Comparison of ENCODE assay signal across 1 cellular context in genomic region chr17:10041916-10042588, GRCh38.
TF ChIP-seq lines count a peak whose summit lies in the region.

No MANE protein-coding gene starts in this region.

TF ChIP-seq in GM12878, 131 proteins besides CTCF, POLR2A, EP300 and RAD21 (continued from another document and continues in another):
- TF ChIP-seq TCF7 (IDR thresholded peaks at IDR 0.05; ENCODE audit: borderline replicate concordance), result no peak
- no peak for TF ChIP-seq KAT2A (conservative IDR thresholded peaks at IDR 0.05; ENCODE audit: control insufficient read depth, low read depth, low read length)
- no peak for TF ChIP-seq TAF1 (IDR thresholded peaks at IDR 0.05; ENCODE audit: borderline replicate concordance, low read depth, low read length)
- TF ChIP-seq ASH2L (IDR thresholded peaks at IDR 0.05; ENCODE audit: borderline replicate concordance, low read depth), result no peak
- peak; percentile 69 for TF ChIP-seq IKZF1 (conservative IDR thresholded peaks at IDR 0.05)
- TF ChIP-seq ETV6 (conservative IDR thresholded peaks at IDR 0.05 in 1 of 2, IDR thresholded peaks at IDR 0.05 in 1 of 2; ENCODE audit: borderline replicate concordance in 1 of 2, low read depth in 1 of 2), result no peak
- TF ChIP-seq, protein P1, sequence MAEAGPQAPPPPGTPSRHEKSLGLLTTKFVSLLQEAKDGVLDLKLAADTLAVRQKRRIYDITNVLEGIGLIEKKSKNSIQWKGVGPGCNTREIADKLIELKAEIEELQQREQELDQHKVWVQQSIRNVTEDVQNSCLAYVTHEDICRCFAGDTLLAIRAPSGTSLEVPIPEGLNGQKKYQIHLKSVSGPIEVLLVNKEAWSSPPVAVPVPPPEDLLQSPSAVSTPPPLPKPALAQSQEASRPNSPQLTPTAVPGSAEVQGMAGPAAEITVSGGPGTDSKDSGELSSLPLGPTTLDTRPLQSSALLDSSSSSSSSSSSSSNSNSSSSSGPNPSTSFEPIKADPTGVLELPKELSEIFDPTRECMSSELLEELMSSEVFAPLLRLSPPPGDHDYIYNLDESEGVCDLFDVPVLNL (IDR thresholded peaks at IDR 0.05; ENCODE audit: low read depth, low read length), result no peak
- TF ChIP-seq SMC3 (IDR thresholded peaks at IDR 0.05; ENCODE audit: borderline replicate concordance, low read length), result no peak
- TF ChIP-seq RELA (IDR thresholded peaks at IDR 0.05; ENCODE audit: borderline replicate concordance, partially characterized antibody), result no peak
- TF ChIP-seq, protein P2, sequence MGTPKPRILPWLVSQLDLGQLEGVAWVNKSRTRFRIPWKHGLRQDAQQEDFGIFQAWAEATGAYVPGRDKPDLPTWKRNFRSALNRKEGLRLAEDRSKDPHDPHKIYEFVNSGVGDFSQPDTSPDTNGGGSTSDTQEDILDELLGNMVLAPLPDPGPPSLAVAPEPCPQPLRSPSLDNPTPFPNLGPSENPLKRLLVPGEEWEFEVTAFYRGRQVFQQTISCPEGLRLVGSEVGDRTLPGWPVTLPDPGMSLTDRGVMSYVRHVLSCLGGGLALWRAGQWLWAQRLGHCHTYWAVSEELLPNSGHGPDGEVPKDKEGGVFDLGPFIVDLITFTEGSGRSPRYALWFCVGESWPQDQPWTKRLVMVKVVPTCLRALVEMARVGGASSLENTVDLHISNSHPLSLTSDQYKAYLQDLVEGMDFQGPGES (IDR thresholded peaks at IDR 0.05), result no peak
- TF ChIP-seq SREBF2 (IDR thresholded peaks at IDR 0.05; ENCODE audit: low read length), result no peak
- peak; percentile 57; the same call in 1 of the 2 replicates for TF ChIP-seq DPF2 (IDR thresholded peaks at IDR 0.05)
- TF ChIP-seq RCOR1 (conservative IDR thresholded peaks at IDR 0.05; ENCODE audit: low read depth, low read length), result no peak
- TF ChIP-seq BACH1 (IDR thresholded peaks at IDR 0.05; ENCODE audit: borderline replicate concordance), result no peak
- no peak for TF ChIP-seq ZNF24 (IDR thresholded peaks at IDR 0.05)
- no peak for TF ChIP-seq PAX8 (IDR thresholded peaks at IDR 0.05)
- no peak for TF ChIP-seq ZNF274 (IDR thresholded peaks at IDR 0.05; ENCODE audit: insufficient read depth, insufficient read length)
- TF ChIP-seq RAD51 (IDR thresholded peaks at IDR 0.05), result no peak
- no peak for TF ChIP-seq KDM1A (IDR thresholded peaks at IDR 0.05; ENCODE audit: borderline replicate concordance)
- TF ChIP-seq TCF3 (IDR thresholded peaks at IDR 0.05; ENCODE audit: borderline replicate concordance, insufficient read depth, low read depth, low read length), result no peak
- TF ChIP-seq CREM (IDR thresholded peaks at IDR 0.05; ENCODE audit: low read depth), result peak; percentile 25; the same call in 1 of the 2 replicates
- no peak for TF ChIP-seq WRNIP1 (IDR thresholded peaks at IDR 0.05; ENCODE audit: borderline replicate concordance, low read depth, low read length)
- TF ChIP-seq MTA2 (IDR thresholded peaks at IDR 0.05; ENCODE audit: low read depth), result peak; percentile 85
- TF ChIP-seq EZH2 (IDR thresholded peaks at IDR 0.05; ENCODE audit: borderline replicate concordance, control insufficient read depth, low read depth, low read length), result no peak
- TF ChIP-seq CBX3 (IDR thresholded peaks at IDR 0.05; ENCODE audit: borderline replicate concordance, low read depth), result no peak
- no peak for TF ChIP-seq SUZ12 (IDR thresholded peaks at IDR 0.05; ENCODE audit: unreplicated experiment)
- TF ChIP-seq IRF4 (IDR thresholded peaks at IDR 0.05; ENCODE audit: low read depth, low read length), result no peak; the same call in 1 of the 2 replicates
- TF ChIP-seq, protein P3, sequence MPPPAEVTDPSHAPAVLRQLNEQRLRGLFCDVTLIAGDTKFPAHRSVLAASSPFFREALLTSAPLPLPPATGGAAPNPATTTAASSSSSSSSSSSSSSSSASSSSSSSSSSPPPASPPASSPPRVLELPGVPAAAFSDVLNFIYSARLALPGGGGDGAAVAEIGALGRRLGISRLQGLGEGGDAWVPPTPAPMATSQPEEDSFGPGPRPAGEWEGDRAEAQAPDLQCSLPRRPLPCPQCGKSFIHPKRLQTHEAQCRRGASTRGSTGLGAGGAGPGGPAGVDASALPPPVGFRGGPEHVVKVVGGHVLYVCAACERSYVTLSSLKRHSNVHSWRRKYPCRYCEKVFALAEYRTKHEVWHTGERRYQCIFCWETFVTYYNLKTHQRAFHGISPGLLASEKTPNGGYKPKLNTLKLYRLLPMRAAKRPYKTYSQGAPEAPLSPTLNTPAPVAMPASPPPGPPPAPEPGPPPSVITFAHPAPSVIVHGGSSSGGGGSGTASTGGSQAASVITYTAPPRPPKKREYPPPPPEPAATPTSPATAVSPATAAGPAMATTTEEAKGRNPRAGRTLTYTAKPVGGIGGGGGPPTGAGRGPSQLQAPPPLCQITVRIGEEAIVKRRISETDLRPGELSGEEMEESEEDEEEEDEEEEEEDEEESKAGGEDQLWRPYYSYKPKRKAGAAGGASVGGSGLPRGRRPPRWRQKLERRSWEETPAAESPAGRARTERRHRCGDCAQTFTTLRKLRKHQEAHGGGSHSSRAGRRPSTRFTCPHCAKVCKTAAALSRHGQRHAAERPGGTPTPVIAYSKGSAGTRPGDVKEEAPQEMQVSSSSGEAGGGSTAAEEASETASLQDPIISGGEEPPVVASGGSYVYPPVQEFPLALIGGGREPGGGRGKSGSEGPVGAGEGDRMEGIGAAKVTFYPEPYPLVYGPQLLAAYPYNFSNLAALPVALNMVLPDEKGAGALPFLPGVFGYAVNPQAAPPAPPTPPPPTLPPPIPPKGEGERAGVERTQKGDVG (CRISPR knock-in tag; IDR thresholded peaks at IDR 0.05), result no peak
- TF ChIP-seq SIX5 (IDR thresholded peaks at IDR 0.05; ENCODE audit: low read depth, low read length, severe bottlenecking), result no peak
- TF ChIP-seq, protein P4, sequence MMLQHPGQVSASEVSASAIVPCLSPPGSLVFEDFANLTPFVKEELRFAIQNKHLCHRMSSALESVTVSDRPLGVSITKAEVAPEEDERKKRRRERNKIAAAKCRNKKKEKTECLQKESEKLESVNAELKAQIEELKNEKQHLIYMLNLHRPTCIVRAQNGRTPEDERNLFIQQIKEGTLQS (IDR thresholded peaks at IDR 0.05; ENCODE audit: borderline replicate concordance, extremely low read depth, low read depth, low read length), result no peak
- no peak for TF ChIP-seq NR2C1 (IDR thresholded peaks at IDR 0.05)
- no peak for TF ChIP-seq ZBTB33 (IDR thresholded peaks at IDR 0.05)
- TF ChIP-seq BRCA1 (IDR thresholded peaks at IDR 0.05; ENCODE audit: low read depth, low read length), result no peak
- TF ChIP-seq EGR1 (IDR thresholded peaks at IDR 0.05; ENCODE audit: borderline replicate concordance in 1 of 2, low read depth in 2 of 2, low read length in 2 of 2), result no peak
- no peak for TF ChIP-seq SMARCA5 (IDR thresholded peaks at IDR 0.05)
- TF ChIP-seq, protein P5, sequence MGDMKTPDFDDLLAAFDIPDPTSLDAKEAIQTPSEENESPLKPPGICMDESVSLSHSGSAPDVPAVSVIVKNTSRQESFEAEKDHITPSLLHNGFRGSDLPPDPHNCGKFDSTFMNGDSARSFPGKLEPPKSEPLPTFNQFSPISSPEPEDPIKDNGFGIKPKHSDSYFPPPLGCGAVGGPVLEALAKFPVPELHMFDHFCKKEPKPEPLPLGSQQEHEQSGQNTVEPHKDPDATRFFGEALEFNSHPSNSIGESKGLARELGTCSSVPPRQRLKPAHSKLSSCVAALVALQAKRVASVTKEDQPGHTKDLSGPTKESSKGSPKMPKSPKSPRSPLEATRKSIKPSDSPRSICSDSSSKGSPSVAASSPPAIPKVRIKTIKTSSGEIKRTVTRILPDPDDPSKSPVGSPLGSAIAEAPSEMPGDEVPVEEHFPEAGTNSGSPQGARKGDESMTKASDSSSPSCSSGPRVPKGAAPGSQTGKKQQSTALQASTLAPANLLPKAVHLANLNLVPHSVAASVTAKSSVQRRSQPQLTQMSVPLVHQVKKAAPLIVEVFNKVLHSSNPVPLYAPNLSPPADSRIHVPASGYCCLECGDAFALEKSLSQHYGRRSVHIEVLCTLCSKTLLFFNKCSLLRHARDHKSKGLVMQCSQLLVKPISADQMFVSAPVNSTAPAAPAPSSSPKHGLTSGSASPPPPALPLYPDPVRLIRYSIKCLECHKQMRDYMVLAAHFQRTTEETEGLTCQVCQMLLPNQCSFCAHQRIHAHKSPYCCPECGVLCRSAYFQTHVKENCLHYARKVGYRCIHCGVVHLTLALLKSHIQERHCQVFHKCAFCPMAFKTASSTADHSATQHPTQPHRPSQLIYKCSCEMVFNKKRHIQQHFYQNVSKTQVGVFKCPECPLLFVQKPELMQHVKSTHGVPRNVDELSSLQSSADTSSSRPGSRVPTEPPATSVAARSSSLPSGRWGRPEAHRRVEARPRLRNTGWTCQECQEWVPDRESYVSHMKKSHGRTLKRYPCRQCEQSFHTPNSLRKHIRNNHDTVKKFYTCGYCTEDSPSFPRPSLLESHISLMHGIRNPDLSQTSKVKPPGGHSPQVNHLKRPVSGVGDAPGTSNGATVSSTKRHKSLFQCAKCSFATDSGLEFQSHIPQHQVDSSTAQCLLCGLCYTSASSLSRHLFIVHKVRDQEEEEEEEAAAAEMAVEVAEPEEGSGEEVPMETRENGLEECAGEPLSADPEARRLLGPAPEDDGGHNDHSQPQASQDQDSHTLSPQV (IDR thresholded peaks at IDR 0.05), result no peak
- TF ChIP-seq HCFC1 (IDR thresholded peaks at IDR 0.05; ENCODE audit: low read length), result no peak
- no peak for TF ChIP-seq E4F1 (IDR thresholded peaks at IDR 0.05; ENCODE audit: borderline replicate concordance, partially characterized antibody)
- TF ChIP-seq EED (IDR thresholded peaks at IDR 0.05; ENCODE audit: low read depth), result peak; percentile 70
- TF ChIP-seq HDAC6 (IDR thresholded peaks at IDR 0.05; ENCODE audit: unreplicated experiment), result no peak
- TF ChIP-seq, protein P6, sequence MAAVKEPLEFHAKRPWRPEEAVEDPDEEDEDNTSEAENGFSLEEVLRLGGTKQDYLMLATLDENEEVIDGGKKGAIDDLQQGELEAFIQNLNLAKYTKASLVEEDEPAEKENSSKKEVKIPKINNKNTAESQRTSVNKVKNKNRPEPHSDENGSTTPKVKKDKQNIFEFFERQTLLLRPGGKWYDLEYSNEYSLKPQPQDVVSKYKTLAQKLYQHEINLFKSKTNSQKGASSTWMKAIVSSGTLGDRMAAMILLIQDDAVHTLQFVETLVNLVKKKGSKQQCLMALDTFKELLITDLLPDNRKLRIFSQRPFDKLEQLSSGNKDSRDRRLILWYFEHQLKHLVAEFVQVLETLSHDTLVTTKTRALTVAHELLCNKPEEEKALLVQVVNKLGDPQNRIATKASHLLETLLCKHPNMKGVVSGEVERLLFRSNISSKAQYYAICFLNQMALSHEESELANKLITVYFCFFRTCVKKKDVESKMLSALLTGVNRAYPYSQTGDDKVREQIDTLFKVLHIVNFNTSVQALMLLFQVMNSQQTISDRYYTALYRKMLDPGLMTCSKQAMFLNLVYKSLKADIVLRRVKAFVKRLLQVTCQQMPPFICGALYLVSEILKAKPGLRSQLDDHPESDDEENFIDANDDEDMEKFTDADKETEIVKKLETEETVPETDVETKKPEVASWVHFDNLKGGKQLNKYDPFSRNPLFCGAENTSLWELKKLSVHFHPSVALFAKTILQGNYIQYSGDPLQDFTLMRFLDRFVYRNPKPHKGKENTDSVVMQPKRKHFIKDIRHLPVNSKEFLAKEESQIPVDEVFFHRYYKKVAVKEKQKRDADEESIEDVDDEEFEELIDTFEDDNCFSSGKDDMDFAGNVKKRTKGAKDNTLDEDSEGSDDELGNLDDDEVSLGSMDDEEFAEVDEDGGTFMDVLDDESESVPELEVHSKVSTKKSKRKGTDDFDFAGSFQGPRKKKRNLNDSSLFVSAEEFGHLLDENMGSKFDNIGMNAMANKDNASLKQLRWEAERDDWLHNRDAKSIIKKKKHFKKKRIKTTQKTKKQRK (IDR thresholded peaks at IDR 0.05; ENCODE audit: low read depth, low read length), result no peak
- no peak for TF ChIP-seq RB1 (IDR thresholded peaks at IDR 0.05; ENCODE audit: borderline replicate concordance)
- no peak for TF ChIP-seq SPI1 (IDR thresholded peaks at IDR 0.05; ENCODE audit: borderline replicate concordance, insufficient read depth, low read depth, low read length)
- no peak for TF ChIP-seq KLF5 (IDR thresholded peaks at IDR 0.05; ENCODE audit: partially characterized antibody)
- peak; percentile 62; the same call in 1 of the 3 replicates for TF ChIP-seq POU2F2 (IDR thresholded peaks at IDR 0.05; ENCODE audit: borderline replicate concordance, low read depth, low read length)
- no peak for TF ChIP-seq CBFB (IDR thresholded peaks at IDR 0.05; ENCODE audit: low read depth)
- TF ChIP-seq SIN3A (IDR thresholded peaks at IDR 0.05; ENCODE audit: low read depth, low read length), result no peak
- TF ChIP-seq BMI1 (IDR thresholded peaks at IDR 0.05; ENCODE audit: borderline replicate concordance), result peak; percentile 38; the same call in 1 of the 2 replicates
- TF ChIP-seq ZNF217 (IDR thresholded peaks at IDR 0.05), result no peak
- TF ChIP-seq FOXK2 (IDR thresholded peaks at IDR 0.05), result no peak
- TF ChIP-seq SUPT20H (IDR thresholded peaks at IDR 0.05; ENCODE audit: borderline replicate concordance, control insufficient read depth, low read depth, low read length), result no peak
